ENCODE assay signal across 15 cellular contexts in the genomic region with DNA sequence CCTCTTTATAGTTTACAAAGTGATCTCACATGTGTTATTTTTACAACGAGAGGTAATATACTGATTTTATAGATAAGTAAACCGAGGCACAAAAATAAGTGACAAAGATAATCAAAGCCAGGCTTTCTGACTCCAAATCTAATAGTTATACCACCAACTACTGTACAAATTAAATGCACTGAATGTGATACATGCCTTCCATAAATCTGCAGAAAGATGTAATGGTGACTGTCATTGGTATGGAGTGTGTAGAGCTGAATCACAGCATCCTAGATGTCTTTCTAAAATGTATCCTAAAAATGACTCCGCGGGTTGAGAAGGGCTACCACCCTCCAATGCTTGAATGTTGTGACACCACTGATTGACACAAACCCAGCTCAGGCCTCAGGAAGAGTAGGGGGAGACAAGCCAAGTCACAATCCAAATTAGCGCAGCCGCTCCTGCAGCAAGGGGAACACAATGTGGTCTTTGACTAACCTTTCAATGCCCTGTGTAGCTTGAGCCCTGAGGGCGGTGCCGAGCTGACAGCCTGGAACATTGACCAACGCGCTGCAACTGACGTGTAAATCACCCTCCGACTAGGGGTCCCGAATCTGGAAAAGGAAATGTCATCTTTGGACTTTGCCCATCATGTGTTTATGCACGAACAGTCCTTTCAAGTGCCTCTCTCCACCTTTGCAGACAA.
"Had no signal": no experiment of that assay in that cellular context is flagged by ENCODE, and none has a peak within 500 bp of the region (broad histone marks: within the 10 kb centered on the region; RNA-seq: fewer than 3 reads in every experiment).

No MANE protein-coding gene starts in this region.

- H3K4me3 Mint-ChIP-seq: activated CD4-positive, alpha-beta memory T cell treated with anti-CD3 and anti-CD28 coated beads, Interleukin-2, amount 10 ng/mL, durations not matched to agents 7 days and 5 days; activated CD4-positive, alpha-beta T cell treated with anti-CD3 and anti-CD28 coated beads for 36 hours; activated naive CD8-positive, alpha-beta T cell treated with anti-CD3 and anti-CD28 coated beads for 36 hours; stimulated activated naive B cell treated with anti-CD40 and anti-IgM and Interleukin-4, amounts not matched to agents 10 μg/mL and 1 μg/mL and 100 μg/mL, for 72 hours; type B pancreatic cell had no signal

- ATAC-seq: activated CD4-positive, alpha-beta T cell treated with anti-CD3 and anti-CD28 coated beads for 36 hours; left lung; pancreas; stimulated activated naive B cell treated with anti-CD40 and anti-IgM and Interleukin-4, amounts not matched to agents 10 μg/mL and 1 μg/mL and 100 μg/mL, for 72 hours had no signal

- H3K9me3 ChIP-seq: breast epithelium, esophagus muscularis mucosa, left lung, pancreas had no signal

- H3K27me3 Mint-ChIP-seq: activated CD4-positive, alpha-beta memory T cell treated with anti-CD3 and anti-CD28 coated beads, Interleukin-2, amount 10 ng/mL, durations not matched to agents 7 days and 5 days; activated naive CD8-positive, alpha-beta T cell treated with anti-CD3 and anti-CD28 coated beads for 36 hours; stimulated activated naive B cell treated with anti-CD40 and anti-IgM and Interleukin-4, amounts not matched to agents 10 μg/mL and 1 μg/mL and 100 μg/mL, for 72 hours had no signal

- H3K27me3 ChIP-seq: breast epithelium, left lung, pancreas had no signal

- DNase-seq: activated CD4-positive, alpha-beta memory T cell treated with anti-CD3 and anti-CD28 coated beads, Interleukin-2, amount 10 ng/mL, durations not matched to agents 7 days and 5 days; activated CD4-positive, alpha-beta T cell treated with anti-CD3 and anti-CD28 coated beads for 36 hours; activated gamma-delta T cell; activated naive CD8-positive, alpha-beta T cell treated with anti-CD3 and anti-CD28 coated beads for 36 hours; activated T-cell treated with anti-CD3 and anti-CD28 coated beads, Interleukin-2, amount 50 U/mL, for 48 hours; dermis blood vessel endothelial cell; glutamatergic neuron; left lung; small intestine; stimulated activated naive B cell treated with anti-CD40 and anti-IgM and Interleukin-4, amounts not matched to agents 10 μg/mL and 1 μg/mL and 100 μg/mL, for 72 hours; T1000 had no signal

- H3K4me1 ChIP-seq: breast epithelium had no signal

- H3K27ac Mint-ChIP-seq: activated CD4-positive, alpha-beta memory T cell treated with anti-CD3 and anti-CD28 coated beads, Interleukin-2, amount 10 ng/mL, durations not matched to agents 7 days and 5 days; activated CD4-positive, alpha-beta T cell treated with anti-CD3 and anti-CD28 coated beads for 36 hours; activated naive CD8-positive, alpha-beta T cell treated with anti-CD3 and anti-CD28 coated beads for 36 hours; stimulated activated naive B cell treated with anti-CD40 and anti-IgM and Interleukin-4, amounts not matched to agents 10 μg/mL and 1 μg/mL and 100 μg/mL, for 72 hours; type B pancreatic cell had no signal

- H3K27ac ChIP-seq: breast epithelium, esophagus muscularis mucosa, left lung, pancreas had no signal

- H3K36me3 Mint-ChIP-seq: activated naive CD8-positive, alpha-beta T cell treated with anti-CD3 and anti-CD28 coated beads for 36 hours; stimulated activated naive B cell treated with anti-CD40 and anti-IgM and Interleukin-4, amounts not matched to agents 10 μg/mL and 1 μg/mL and 100 μg/mL, for 72 hours; type B pancreatic cell had no signal

- H3K4me3 ChIP-seq: breast epithelium, esophagus muscularis mucosa, left lung, pancreas had no signal

- H3K36me3 ChIP-seq: breast epithelium, esophagus muscularis mucosa, left lung, pancreas had no signal

- H3K9me3 Mint-ChIP-seq: activated naive CD8-positive, alpha-beta T cell treated with anti-CD3 and anti-CD28 coated beads for 36 hours; stimulated activated naive B cell treated with anti-CD40 and anti-IgM and Interleukin-4, amounts not matched to agents 10 μg/mL and 1 μg/mL and 100 μg/mL, for 72 hours; type B pancreatic cell had no signal
